1 cellular context compared by ENCODE assay signal in genomic region chr5:175384724-175385552, GRCh38.
TF ChIP-seq lines count a peak whose summit lies in the region.

No MANE protein-coding gene starts in this region.

TF ChIP-seq in IMR-90, 13 proteins besides CTCF, POLR2A, EP300 and RAD21 (continued from another document):
- no peak for TF ChIP-seq ELK1 (IDR thresholded peaks at IDR 0.05; ENCODE audit: borderline replicate concordance, low read depth, low read length)
- no peak for TF ChIP-seq BHLHE40 (IDR thresholded peaks at IDR 0.05; ENCODE audit: low read depth, low read length)
- TF ChIP-seq RCOR1 (IDR thresholded peaks at IDR 0.05; ENCODE audit: insufficient replicate concordance, low read length), result no peak
- no peak for TF ChIP-seq MAFK (IDR thresholded peaks at IDR 0.05; ENCODE audit: low read depth, low read length)
- no peak for TF ChIP-seq SMC3 (IDR thresholded peaks at IDR 0.05; ENCODE audit: low read depth, low read length)
- TF ChIP-seq CHD1 (IDR thresholded peaks at IDR 0.05; ENCODE audit: low read depth, low read length), result no peak
- no peak for TF ChIP-seq MXI1 (IDR thresholded peaks at IDR 0.05; ENCODE audit: borderline replicate concordance, low read depth, low read length)
- no peak for TF ChIP-seq CEBPB (IDR thresholded peaks at IDR 0.05; ENCODE audit: low read depth, low read length)
- TF ChIP-seq NFE2L2 (IDR thresholded peaks at IDR 0.05; ENCODE audit: low read depth, low read length), result no peak
- no peak for TF ChIP-seq RFX5 (IDR thresholded peaks at IDR 0.05; ENCODE audit: low read depth, low read length)
- no peak for TF ChIP-seq MAZ (IDR thresholded peaks at IDR 0.05; ENCODE audit: borderline replicate concordance, low read depth, low read length)
